23 cellular contexts compared by ENCODE assay signal in genomic region chr10:1015688-1016087, GRCh38. TPM values are rescaled to one million over a fixed set of nuclear protein-coding genes. Genes with fewer than 3 reads are reported as not detected.
A peak's percentile ranks its signal among the peaks of the same experiment; 100 is the strongest.
DNase-seq lines count a peak whose midpoint lies in the region; ATAC-seq, FAIRE-seq and TF ChIP-seq lines count a peak whose summit lies in the region.
"Had no signal": no experiment of that assay in that cellular context is flagged by ENCODE, and none has a peak within 500 bp of the region (broad histone marks: within the 10 kb centered on the region; RNA-seq: fewer than 3 reads in every experiment).

No MANE protein-coding gene starts in this region.

- H3K27ac ChIP-seq in adrenal gland (peak overlapping the region in 3 of 5 donors; percentile 28 to 67 (median 35)), HepG2 (ENCODE audit: extremely low read length, insufficient read depth, low read length) (no peak overlapping the region), spleen (no peak overlapping the region)
- H3K27ac ChIP-seq: GM23248 had no signal

- no peak overlapping the region for H3K9ac ChIP-seq in HepG2 (ENCODE audit: insufficient read depth, low read depth, low read length)
- H3K9ac ChIP-seq: GM23248 had no signal

- H3K4me1 ChIP-seq in adrenal gland (replicated peaks in 1 of 2), result peaks cover 5 to 6% of the 10 kb centered on the region in 2 donors
- H3K4me1 ChIP-seq in HepG2 (ENCODE audit: insufficient read depth, low read length), result no peaks in the 10 kb centered on the region
- no peaks in the 10 kb centered on the region for H3K4me1 ChIP-seq in spleen
- H3K4me1 ChIP-seq: BE2C, Caco-2 had no signal

- TF ChIP-seq POLR2A in adrenal gland (IDR thresholded peaks at IDR 0.05), result no peak
- no peak for TF ChIP-seq POLR2A in HepG2 (IDR thresholded peaks at IDR 0.05; ENCODE audit: insufficient read depth in 1 of 2, low read depth in 2 of 2, low read length in 2 of 2)
- TF ChIP-seq POLR2A in spleen (IDR thresholded peaks at IDR 0.05), result no peak

- no peak overlapping the region for H3K4me3 Mint-ChIP-seq in T-helper 17 cell
- no peak overlapping the region for H3K4me3 Mint-ChIP-seq in activated CD8-positive, alpha-beta memory T cell treated with anti-CD3 and anti-CD28 coated beads, Interleukin-2, amount 10 ng/mL, durations not matched to agents 7 days and 5 days
- H3K4me3 Mint-ChIP-seq: CD4-positive, CD25-positive, alpha-beta regulatory T cell had no signal

- H3K4me1 Mint-ChIP-seq in T-helper 17 cell, result peaks cover 5% of the 10 kb centered on the region
- no peaks in the 10 kb centered on the region for H3K4me1 Mint-ChIP-seq in activated CD8-positive, alpha-beta memory T cell treated with anti-CD3 and anti-CD28 coated beads, Interleukin-2, amount 10 ng/mL, durations not matched to agents 7 days and 5 days

- H3K9me3 ChIP-seq in T-helper 17 cell (ENCODE audit: control insufficient read depth, low read length, poor library complexity, severe bottlenecking) (no peaks in the 10 kb centered on the region), adrenal gland (replicated peaks in 1 of 3) (no peaks in the 10 kb centered on the region), HepG2 (ENCODE audit: low read length) (no peaks in the 10 kb centered on the region), spleen (no peaks in the 10 kb centered on the region)
- H3K9me3 ChIP-seq: BE2C, Caco-2 had no signal

- H3K27ac Mint-ChIP-seq in T-helper 17 cell, result peak overlapping the region; percentile 51
- H3K27ac Mint-ChIP-seq in activated CD8-positive, alpha-beta memory T cell treated with anti-CD3 and anti-CD28 coated beads, Interleukin-2, amount 10 ng/mL, durations not matched to agents 7 days and 5 days, result no peak overlapping the region
- H3K27ac Mint-ChIP-seq: CD4-positive, CD25-positive, alpha-beta regulatory T cell had no signal

- ATAC-seq in T-helper 17 cell (no peak), HepG2 (peak; percentile 50), GM19035 (IDR thresholded peaks at IDR 0.05; ENCODE audit: unreplicated experiment) (no peak)
- no peak for ATAC-seq in activated CD8-positive, alpha-beta memory T cell treated with anti-CD3 and anti-CD28 coated beads, Interleukin-2, amount 10 ng/mL, durations not matched to agents 7 days and 5 days

- no peak overlapping the region for H3K4me2 ChIP-seq in HepG2 (ENCODE audit: low read depth, low read length)

- CTCF ChIA-PET in HepG2 (lab: Yijun Ruan, JAX; ENCODE audit: low intra/inter-chr PET ratio, low total read pairs), result no interaction called here
- CTCF ChIA-PET in activated CD8-positive, alpha-beta memory T cell treated with anti-CD3 and anti-CD28 coated beads, Interleukin-2, amount 10 ng/mL, durations not matched to agents 7 days and 5 days (lab: Charles Lee), result no interaction called here

- POLR2A ChIA-PET in HepG2 (lab: Yijun Ruan, JAX), result no interaction called here

- H3K36me3 ChIP-seq in adrenal gland (replicated peaks in 1 of 2) (peaks cover 0 to 87% of the 10 kb centered on the region in 2 donors), HepG2 (replicated peaks in 1 of 2; ENCODE audit: control insufficient read depth in 1 of 2, insufficient read depth in 2 of 2, low read length in 2 of 2) (peaks cover 37 to 70% of the 10 kb centered on the region in 2 experiments), spleen (peaks cover 3 to 99% (median 85%) of the 10 kb centered on the region in 6 donors)

- FAIRE-seq in HepG2 (lab: Jason Lieb, UNC), result no peak
- FAIRE-seq: A204.1, GM19239 had no signal

- intact Hi-C loops in adrenal gland (cut with DNase I) (no loop called here), HepG2 (cut with micrococcal nuclease; ENCODE audit: unreplicated experiment) (no loop called here), spleen (cut with DNase I; ENCODE audit: low total_unique reads) (no loop called here)

- TF ChIP-seq RAD21 in HepG2 (CRISPR knock-in tag; IDR thresholded peaks at IDR 0.05), result no peak

- DNase-seq in T-helper 17 cell, result no peak
- peak; percentile 45 to 77 (median 69) for DNase-seq in adrenal gland
- peak; percentile 18 for DNase-seq in HepG2 (ENCODE audit: low spot score)
- peak; percentile 24 for DNase-seq in spleen
- no peak for DNase-seq in anterior cingulate cortex (lab: John Stamatoyannopoulos, UW)
- DNase-seq in activated CD8-positive, alpha-beta memory T cell treated with anti-CD3 and anti-CD28 coated beads, Interleukin-2, amount 10 ng/mL, durations not matched to agents 7 days and 5 days, result no peak
- DNase-seq in NCI-H2107 (lab: John Stamatoyannopoulos, UW), result no peak
- DNase-seq: ACHN; BE2C; C1 segment of cervical spinal cord; Caco-2; CD4-positive, CD25-positive, alpha-beta regulatory T cell; DMS153; DMS79; GF-D8; GM23248; HCEC 1CT had no signal

- H3K36me3 Mint-ChIP-seq in T-helper 17 cell (ENCODE audit: low read depth), result peaks cover 19% of the 10 kb centered on the region
- peaks cover 56% of the 10 kb centered on the region for H3K36me3 Mint-ChIP-seq in activated CD8-positive, alpha-beta memory T cell treated with anti-CD3 and anti-CD28 coated beads, Interleukin-2, amount 10 ng/mL, durations not matched to agents 7 days and 5 days

- H2AFZ ChIP-seq in HepG2 (ENCODE audit: low read length), result no peak overlapping the region
- H2AFZ ChIP-seq: GM23248 had no signal

- H3K27me3 ChIP-seq in adrenal gland, result no peaks in the 10 kb centered on the region
- H3K27me3 ChIP-seq in HepG2 (ENCODE audit: control insufficient read depth in 1 of 2, insufficient read depth in 2 of 2, low read length in 2 of 2), result no peaks in the 10 kb centered on the region
- no peaks in the 10 kb centered on the region for H3K27me3 ChIP-seq in spleen (replicated peaks in 1 of 7)
- H3K27me3 ChIP-seq: BE2C had no signal

- in situ Hi-C loops in HepG2 (cut with HindIII; ENCODE audit: extremely low pct_ligation_motif_present, low pct_unique_long_range_greater_than_20kb), result no loop called here

- H3K27me3 Mint-ChIP-seq in T-helper 17 cell, result no peaks in the 10 kb centered on the region
- no peaks in the 10 kb centered on the region for H3K27me3 Mint-ChIP-seq in activated CD8-positive, alpha-beta memory T cell treated with anti-CD3 and anti-CD28 coated beads, Interleukin-2, amount 10 ng/mL, durations not matched to agents 7 days and 5 days
- H3K27me3 Mint-ChIP-seq: CD4-positive, CD25-positive, alpha-beta regulatory T cell had no signal

- TF ChIP-seq EP300 in HepG2 (IDR thresholded peaks at IDR 0.05; ENCODE audit: low read depth in 2 of 2, low read length in 2 of 2), result no peak
- no peak for TF ChIP-seq EP300 in HepG2 (CRISPR knock-in tag; IDR thresholded peaks at IDR 0.05; ENCODE audit: borderline replicate concordance)

- H4K20me1 ChIP-seq in HepG2 (ENCODE audit: insufficient read depth, low read length), result no peaks in the 10 kb centered on the region; the same call in 1 of the 2 replicates

- H3K79me2 ChIP-seq in HepG2 (ENCODE audit: insufficient read depth, low read length), result no peaks in the 10 kb centered on the region

- BruUV-seq in HepG2 (replicated peaks; lab: Mats Ljungman, UMichigan), result no TSS peak

- TF ChIP-seq CTCF in adrenal gland (IDR thresholded peaks at IDR 0.05) (no peak), HepG2 (CRISPR knock-in tag; IDR thresholded peaks at IDR 0.05) (no peak), spleen (IDR thresholded peaks at IDR 0.05 in 8 of 11, conservative IDR thresholded peaks at IDR 0.05 in 3 of 11) (no peak)

- H3K4me3 ChIP-seq in adrenal gland (no peak overlapping the region), HepG2 (replicated peaks in 1 of 3; ENCODE audit: insufficient read depth in 1 of 3, low read depth in 2 of 3, low read length in 3 of 3) (no peak overlapping the region), spleen (no peak overlapping the region)
- H3K4me3 ChIP-seq: GM23248 had no signal

- H3K9me3 Mint-ChIP-seq in activated CD8-positive, alpha-beta memory T cell treated with anti-CD3 and anti-CD28 coated beads, Interleukin-2, amount 10 ng/mL, durations not matched to agents 7 days and 5 days (ENCODE audit: low read depth), result no peaks in the 10 kb centered on the region
- H3K9me3 Mint-ChIP-seq: CD4-positive, CD25-positive, alpha-beta regulatory T cell had no signal

- WGBS in adrenal gland, 4 donors, result 53 to 78% (median 53%) methylated on average over 6 to 11 of the region's 11 CpGs
- WGBS in HepG2 (ENCODE audit: low lambda C conversion rate), result 87% methylated on average over 8 of the region's 11 CpGs
- WGBS in spleen, 5 donors, result 90 to 96% (median 94%) methylated on average over 10 to 11 of the region's 11 CpGs

RNA-seq across cellular contexts. Expression of gene IDI2, which starts 10.0 kb away (rescaled TPM):
- not detected for total RNA-seq in T-helper 17 cell
- under 1 TPM in 1 of 8 donors, not detected in 7; 0.28 TPM for total RNA-seq in adrenal gland
- under 1 TPM in 1 of 3 donors, not detected in 2; 0.07 TPM for polyA plus RNA-seq in adrenal gland
- not detected in 2 replicates for total RNA-seq in HepG2 (2016; rRNA removed; fragmentation: Illumina TruSeq; extraction: Trizol)
- not detected in 2 replicates for total RNA-seq in HepG2 (2016; cell fraction: cytosol; rRNA removed; fragmentation: Illumina TruSeq; extraction: Trizol; ENCODE audit: low read depth)
- not detected in 2 replicates for total RNA-seq in HepG2 (2016; cell fraction: insoluble cytoplasmic fraction; rRNA removed; fragmentation: Illumina TruSeq; extraction: Trizol)
- not detected in 2 replicates for total RNA-seq in HepG2 (2016; cell fraction: membrane; rRNA removed; fragmentation: Illumina TruSeq; extraction: Trizol)
- total RNA-seq in HepG2 (2016; cell fraction: nucleus; rRNA removed; fragmentation: Illumina TruSeq; extraction: Trizol), result not detected in 2 replicates
- not detected in 2 replicates for polyA plus RNA-seq in HepG2 (2011; rRNA removed)
- polyA plus RNA-seq in HepG2 (2011; cell fraction: cytosol; rRNA removed), result not detected in 2 replicates
- polyA plus RNA-seq in HepG2 (2011; cell fraction: nucleus; rRNA removed), result not detected in 2 replicates
- not detected in 2 replicates for polyA plus RNA-seq in HepG2 (2012)
- not detected in 2 replicates for polyA plus RNA-seq in HepG2 (2016; cell fraction: cytosol; fragmentation: Illumina TruSeq; extraction: Trizol; ENCODE audit: low read depth)
- polyA plus RNA-seq in HepG2 (2016; cell fraction: insoluble cytoplasmic fraction; fragmentation: Illumina TruSeq; extraction: Trizol; ENCODE audit: low read depth), result not detected in 2 replicates
- polyA plus RNA-seq in HepG2 (2016; cell fraction: membrane; fragmentation: Illumina TruSeq; extraction: Trizol; ENCODE audit: low read depth), result not detected in 2 replicates
- not detected in 2 replicates for polyA plus RNA-seq in HepG2 (2016; cell fraction: nucleus; fragmentation: Illumina TruSeq; extraction: Trizol; ENCODE audit: insufficient read depth, low read depth)
- polyA minus RNA-seq in HepG2 (2011; rRNA and poly(A)+ RNA removed; ENCODE audit: low replicate concordance), result not detected in 2 replicates
- polyA minus RNA-seq in HepG2 (2011; cell fraction: cytosol; rRNA and poly(A)+ RNA removed), result not detected in 2 replicates
- not detected in 2 replicates for polyA minus RNA-seq in HepG2 (2011; cell fraction: nucleus; rRNA and poly(A)+ RNA removed)
- not detected for total RNA-seq in spleen
- under 1 TPM in 2 of 3 donors, not detected in 1; 0.06 to 0.09 TPM for polyA plus RNA-seq in spleen
- total RNA-seq in activated CD8-positive, alpha-beta memory T cell treated with anti-CD3 and anti-CD28 coated beads, Interleukin-2, amount 10 ng/mL, durations not matched to agents 7 days and 5 days, result not detected
- total RNA-seq: Caco-2; CD4-positive, CD25-positive, alpha-beta regulatory T cell; Daoy; GM23248; H4; HT-29 had no signal
- polyA plus RNA-seq: CD4-positive, CD25-positive, alpha-beta regulatory T cell; GM23248 had no signal

RNA-seq across cellular contexts. Expression of gene GTPBP4, which starts 27.5 kb away (rescaled TPM):
- total RNA-seq in T-helper 17 cell, result 10 to 100 TPM; 44.4 to 52.7 TPM
- 100 to 1,000 TPM in 1 of 8 donors, 10 to 100 TPM in 7; 15.2 to 134 (median 29.9) TPM for total RNA-seq in adrenal gland
- polyA plus RNA-seq in adrenal gland, result 100 to 1,000 TPM in 1 of 3 donors, 10 to 100 TPM in 2; 25.9 to 196 (median 33.8) TPM
- 85.5 and 101 TPM in 2 replicates for total RNA-seq in HepG2 (2016; rRNA removed; fragmentation: Illumina TruSeq; extraction: Trizol)
- total RNA-seq in HepG2 (2016; cell fraction: cytosol; rRNA removed; fragmentation: Illumina TruSeq; extraction: Trizol; ENCODE audit: low read depth), result 9.2 and 10.8 TPM in 2 replicates
- total RNA-seq in HepG2 (2016; cell fraction: insoluble cytoplasmic fraction; rRNA removed; fragmentation: Illumina TruSeq; extraction: Trizol), result 73.1 and 98.3 TPM in 2 replicates
- total RNA-seq in HepG2 (2016; cell fraction: membrane; rRNA removed; fragmentation: Illumina TruSeq; extraction: Trizol), result 17.2 and 23.2 TPM in 2 replicates
- total RNA-seq in HepG2 (2016; cell fraction: nucleus; rRNA removed; fragmentation: Illumina TruSeq; extraction: Trizol), result 61.0 and 70.2 TPM in 2 replicates
- 20.1 and 24.1 TPM in 2 replicates for polyA plus RNA-seq in HepG2 (2011; rRNA removed)
- 9.2 and 11.6 TPM in 2 replicates for polyA plus RNA-seq in HepG2 (2011; cell fraction: cytosol; rRNA removed)
- polyA plus RNA-seq in HepG2 (2011; cell fraction: nucleus; rRNA removed), result 31.1 and 31.6 TPM in 2 replicates
- 37.7 and 40.3 TPM in 2 replicates for polyA plus RNA-seq in HepG2 (2012)
- polyA plus RNA-seq in HepG2 (2016; cell fraction: cytosol; fragmentation: Illumina TruSeq; extraction: Trizol; ENCODE audit: low read depth), result 3.6 and 4.3 TPM in 2 replicates
- polyA plus RNA-seq in HepG2 (2016; cell fraction: insoluble cytoplasmic fraction; fragmentation: Illumina TruSeq; extraction: Trizol; ENCODE audit: low read depth), result 116 and 119 TPM in 2 replicates
- 8.8 and 12.3 TPM in 2 replicates for polyA plus RNA-seq in HepG2 (2016; cell fraction: membrane; fragmentation: Illumina TruSeq; extraction: Trizol; ENCODE audit: low read depth)
- polyA plus RNA-seq in HepG2 (2016; cell fraction: nucleus; fragmentation: Illumina TruSeq; extraction: Trizol; ENCODE audit: insufficient read depth, low read depth), result 109 and 116 TPM in 2 replicates
- polyA minus RNA-seq in HepG2 (2011; rRNA and poly(A)+ RNA removed; ENCODE audit: low replicate concordance), result 35.4 and 59.3 TPM in 2 replicates
- polyA minus RNA-seq in HepG2 (2011; cell fraction: cytosol; rRNA and poly(A)+ RNA removed), result 14.2 and 15.8 TPM in 2 replicates
- polyA minus RNA-seq in HepG2 (2011; cell fraction: nucleus; rRNA and poly(A)+ RNA removed), result 62.8 and 65.3 TPM in 2 replicates
- 10 to 100 TPM; 18.9 to 48.6 (median 37.5) TPM for total RNA-seq in spleen
- 10 to 100 TPM; 16.6 to 27.3 (median 25.4) TPM for polyA plus RNA-seq in spleen
- total RNA-seq in activated CD8-positive, alpha-beta memory T cell treated with anti-CD3 and anti-CD28 coated beads, Interleukin-2, amount 10 ng/mL, durations not matched to agents 7 days and 5 days, result 10 to 100 TPM; 66.1 to 88.2 TPM

RNA-seq across cellular contexts. Expression of gene IDI1, which starts 33.2 kb away (rescaled TPM):
- total RNA-seq in T-helper 17 cell (100 to 1,000 TPM; 116 to 134 TPM), adrenal gland (100 to 1,000 TPM in 1 of 8 donors, 10 to 100 TPM in 7; 30.1 to 330 (median 49.7) TPM), HepG2 (2016; rRNA removed; fragmentation: Illumina TruSeq; extraction: Trizol) (145 and 247 TPM in 2 replicates), spleen (100 to 1,000 TPM in 1 of 7 donors, 10 to 100 TPM in 6; 43.9 to 136 (median 62.6) TPM)
- polyA plus RNA-seq in adrenal gland (100 to 1,000 TPM in 1 of 3 donors, 10 to 100 TPM in 2; 20.4 to 789 (median 26.2) TPM), HepG2 (2011; rRNA removed) (44.4 and 56.6 TPM in 2 replicates), spleen (10 to 100 TPM; 47.9 to 75.3 (median 68.5) TPM)
- 30.6 and 36.4 TPM in 2 replicates for total RNA-seq in HepG2 (2016; cell fraction: cytosol; rRNA removed; fragmentation: Illumina TruSeq; extraction: Trizol; ENCODE audit: low read depth)
- total RNA-seq in HepG2 (2016; cell fraction: insoluble cytoplasmic fraction; rRNA removed; fragmentation: Illumina TruSeq; extraction: Trizol), result 151 and 249 TPM in 2 replicates
- total RNA-seq in HepG2 (2016; cell fraction: membrane; rRNA removed; fragmentation: Illumina TruSeq; extraction: Trizol), result 51.4 and 56.7 TPM in 2 replicates
- 95.7 and 98.8 TPM in 2 replicates for total RNA-seq in HepG2 (2016; cell fraction: nucleus; rRNA removed; fragmentation: Illumina TruSeq; extraction: Trizol)
- 17.6 and 37.3 TPM in 2 replicates for polyA plus RNA-seq in HepG2 (2011; cell fraction: cytosol; rRNA removed)
- polyA plus RNA-seq in HepG2 (2011; cell fraction: nucleus; rRNA removed), result 43.0 and 68.2 TPM in 2 replicates
- polyA plus RNA-seq in HepG2 (2012), result 95.0 and 101 TPM in 2 replicates
- polyA plus RNA-seq in HepG2 (2016; cell fraction: cytosol; fragmentation: Illumina TruSeq; extraction: Trizol; ENCODE audit: low read depth), result 11.6 and 13.1 TPM in 2 replicates
- polyA plus RNA-seq in HepG2 (2016; cell fraction: insoluble cytoplasmic fraction; fragmentation: Illumina TruSeq; extraction: Trizol; ENCODE audit: low read depth), result 253 and 286 TPM in 2 replicates
- 34.8 and 35.9 TPM in 2 replicates for polyA plus RNA-seq in HepG2 (2016; cell fraction: membrane; fragmentation: Illumina TruSeq; extraction: Trizol; ENCODE audit: low read depth)
- 142 and 155 TPM in 2 replicates for polyA plus RNA-seq in HepG2 (2016; cell fraction: nucleus; fragmentation: Illumina TruSeq; extraction: Trizol; ENCODE audit: insufficient read depth, low read depth)
- polyA minus RNA-seq in HepG2 (2011; rRNA and poly(A)+ RNA removed; ENCODE audit: low replicate concordance), result 13.6 and 22.4 TPM in 2 replicates
- polyA minus RNA-seq in HepG2 (2011; cell fraction: cytosol; rRNA and poly(A)+ RNA removed), result 13.5 and 22.8 TPM in 2 replicates
- 43.5 and 60.7 TPM in 2 replicates for polyA minus RNA-seq in HepG2 (2011; cell fraction: nucleus; rRNA and poly(A)+ RNA removed)
- 10 to 100 TPM; 60.8 to 75.8 TPM for total RNA-seq in activated CD8-positive, alpha-beta memory T cell treated with anti-CD3 and anti-CD28 coated beads, Interleukin-2, amount 10 ng/mL, durations not matched to agents 7 days and 5 days

RNA-seq across cellular contexts. Expression of gene WDR37, which starts 40.5 kb away (rescaled TPM):
- total RNA-seq in T-helper 17 cell, result 10 to 100 TPM; 23.6 to 29.7 TPM
- total RNA-seq in adrenal gland, result 10 to 100 TPM; 20.6 to 32.7 (median 25.3) TPM
- 10 to 100 TPM; 15.8 to 23.6 (median 18.4) TPM for polyA plus RNA-seq in adrenal gland
- 5.4 and 5.9 TPM in 2 replicates for total RNA-seq in HepG2 (2016; rRNA removed; fragmentation: Illumina TruSeq; extraction: Trizol)
- 14.4 and 16.4 TPM in 2 replicates for total RNA-seq in HepG2 (2016; cell fraction: cytosol; rRNA removed; fragmentation: Illumina TruSeq; extraction: Trizol; ENCODE audit: low read depth)
- 4.7 and 6.1 TPM in 2 replicates for total RNA-seq in HepG2 (2016; cell fraction: insoluble cytoplasmic fraction; rRNA removed; fragmentation: Illumina TruSeq; extraction: Trizol)
- 8.1 and 8.5 TPM in 2 replicates for total RNA-seq in HepG2 (2016; cell fraction: membrane; rRNA removed; fragmentation: Illumina TruSeq; extraction: Trizol)
- 7.7 and 7.8 TPM in 2 replicates for total RNA-seq in HepG2 (2016; cell fraction: nucleus; rRNA removed; fragmentation: Illumina TruSeq; extraction: Trizol)
- polyA plus RNA-seq in HepG2 (2011; rRNA removed), result 7.5 and 8.6 TPM in 2 replicates
- polyA plus RNA-seq in HepG2 (2011; cell fraction: cytosol; rRNA removed), result 5.3 TPM in 2 replicates
- polyA plus RNA-seq in HepG2 (2011; cell fraction: nucleus; rRNA removed), result 19.8 and 22.5 TPM in 2 replicates
- polyA plus RNA-seq in HepG2 (2012), result 6.1 and 6.9 TPM in 2 replicates
- polyA plus RNA-seq in HepG2 (2016; cell fraction: cytosol; fragmentation: Illumina TruSeq; extraction: Trizol; ENCODE audit: low read depth), result 0.37 and 0.41 TPM in 2 replicates
- 4.6 and 5.8 TPM in 2 replicates for polyA plus RNA-seq in HepG2 (2016; cell fraction: insoluble cytoplasmic fraction; fragmentation: Illumina TruSeq; extraction: Trizol; ENCODE audit: low read depth)
- 1.1 and 1.2 TPM in 2 replicates for polyA plus RNA-seq in HepG2 (2016; cell fraction: membrane; fragmentation: Illumina TruSeq; extraction: Trizol; ENCODE audit: low read depth)
- 16.0 TPM in 2 replicates for polyA plus RNA-seq in HepG2 (2016; cell fraction: nucleus; fragmentation: Illumina TruSeq; extraction: Trizol; ENCODE audit: insufficient read depth, low read depth)
- polyA minus RNA-seq in HepG2 (2011; rRNA and poly(A)+ RNA removed; ENCODE audit: low replicate concordance), result 39.9 and 41.7 TPM in 2 replicates
- polyA minus RNA-seq in HepG2 (2011; cell fraction: cytosol; rRNA and poly(A)+ RNA removed), result 7.3 and 13.4 TPM in 2 replicates
- polyA minus RNA-seq in HepG2 (2011; cell fraction: nucleus; rRNA and poly(A)+ RNA removed), result 16.2 and 17.1 TPM in 2 replicates
- total RNA-seq in spleen, result 10 to 100 TPM; 29.2 to 60.6 (median 40.4) TPM
- 10 to 100 TPM in 2 of 3 donors, 1 to 10 TPM in 1; 8.4 to 13.7 (median 10.8) TPM for polyA plus RNA-seq in spleen
- total RNA-seq in activated CD8-positive, alpha-beta memory T cell treated with anti-CD3 and anti-CD28 coated beads, Interleukin-2, amount 10 ng/mL, durations not matched to agents 7 days and 5 days, result 10 to 100 TPM; 22.0 to 26.4 TPM

Comparison
In these comparisons a context has a peak if more than half of its experiments do, and no peak if none do; other contexts are left out.
1. DNase-seq: peak in adrenal gland (7 of 7), HepG2 (single experiment) and spleen (single experiment); none in T-helper 17 cell (0 of 3), anterior cingulate cortex (0 of 58), activated CD8-positive, alpha-beta memory T cell treated with anti-CD3 and anti-CD28 coated beads, Interleukin-2, amount 10 ng/mL, durations not matched to agents 7 days and 5 days (single experiment) and NCI-H2107 (single experiment).
2. H3K27ac ChIP-seq: peak in adrenal gland (3 of 5); none in HepG2 (single experiment) and spleen (0 of 8).